Comparison of ENCODE assay signal across 1 cellular context in genomic region chr13:41059896-41060722, GRCh38.
TF ChIP-seq lines count a peak whose summit lies in the region.

No MANE protein-coding gene starts in this region.

TF ChIP-seq in HepG2, 621 proteins besides CTCF, POLR2A, EP300 and RAD21 (continued from another document and continues in another):
- TF ChIP-seq, protein P1, sequence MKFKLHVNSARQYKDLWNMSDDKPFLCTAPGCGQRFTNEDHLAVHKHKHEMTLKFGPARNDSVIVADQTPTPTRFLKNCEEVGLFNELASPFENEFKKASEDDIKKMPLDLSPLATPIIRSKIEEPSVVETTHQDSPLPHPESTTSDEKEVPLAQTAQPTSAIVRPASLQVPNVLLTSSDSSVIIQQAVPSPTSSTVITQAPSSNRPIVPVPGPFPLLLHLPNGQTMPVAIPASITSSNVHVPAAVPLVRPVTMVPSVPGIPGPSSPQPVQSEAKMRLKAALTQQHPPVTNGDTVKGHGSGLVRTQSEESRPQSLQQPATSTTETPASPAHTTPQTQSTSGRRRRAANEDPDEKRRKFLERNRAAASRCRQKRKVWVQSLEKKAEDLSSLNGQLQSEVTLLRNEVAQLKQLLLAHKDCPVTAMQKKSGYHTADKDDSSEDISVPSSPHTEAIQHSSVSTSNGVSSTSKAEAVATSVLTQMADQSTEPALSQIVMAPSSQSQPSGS (CRISPR knock-in tag; IDR thresholded peaks at IDR 0.05), result no peak
- TF ChIP-seq FUBP1 (CRISPR knock-in tag; IDR thresholded peaks at IDR 0.05; ENCODE audit: borderline replicate concordance) (no peak), ZNF329 (CRISPR knock-in tag; IDR thresholded peaks at IDR 0.05; ENCODE audit: low read depth) (no peak), KAT7 (CRISPR knock-in tag; IDR thresholded peaks at IDR 0.05; ENCODE audit: borderline replicate concordance) (peak; percentile 25), GABPA (IDR thresholded peaks at IDR 0.05; ENCODE audit: low read depth, low read length) (no peak), GABPA (CRISPR knock-in tag; IDR thresholded peaks at IDR 0.05; ENCODE audit: low read depth) (no peak), ZNF136 (CRISPR knock-in tag; IDR thresholded peaks at IDR 0.05; ENCODE audit: low read depth) (no peak), RFX1 (IDR thresholded peaks at IDR 0.05) (no peak), SOX6 (IDR thresholded peaks at IDR 0.05) (no peak), SOX6 (CRISPR knock-in tag; IDR thresholded peaks at IDR 0.05) (peak; percentile 72), PAWR (CRISPR knock-in tag; IDR thresholded peaks at IDR 0.05; ENCODE audit: borderline replicate concordance) (no peak), KDM3A (CRISPR knock-in tag; IDR thresholded peaks at IDR 0.05; ENCODE audit: low read depth) (peak; percentile 54), RARA (CRISPR knock-in tag; IDR thresholded peaks at IDR 0.05) (peak; percentile 62), NR2F2 (IDR thresholded peaks at IDR 0.05; ENCODE audit: borderline replicate concordance, low read depth) (0 out of 2 replicates have a peak, but pooled peaks have one; percentile 3), ZNF546 (CRISPR knock-in tag; conservative IDR thresholded peaks at IDR 0.05) (no peak), RFXANK (CRISPR knock-in tag; IDR thresholded peaks at IDR 0.05) (no peak), NAIF1 (CRISPR knock-in tag; IDR thresholded peaks at IDR 0.05; ENCODE audit: borderline replicate concordance) (0 out of 2 replicates have a peak, but pooled peaks have one; percentile 45), ZNF841 (CRISPR knock-in tag; IDR thresholded peaks at IDR 0.05; ENCODE audit: borderline replicate concordance) (no peak), SKI (IDR thresholded peaks at IDR 0.05; ENCODE audit: partially characterized antibody) (peak; percentile 64), MTF1 (CRISPR knock-in tag; IDR thresholded peaks at IDR 0.05) (no peak; the same call in 1 of the 2 replicates), ZFP41 (CRISPR knock-in tag; IDR thresholded peaks at IDR 0.05; ENCODE audit: borderline replicate concordance) (no peak), ZNF205 (CRISPR knock-in tag; IDR thresholded peaks at IDR 0.05) (no peak; the same call in 1 of the 2 replicates), PHF21A (CRISPR knock-in tag; IDR thresholded peaks at IDR 0.05) (peak; percentile 90), CBFB (CRISPR knock-in tag; IDR thresholded peaks at IDR 0.05) (0 out of 2 replicates have a peak, but pooled peaks have one; percentile 24), ZNF773 (CRISPR knock-in tag; IDR thresholded peaks at IDR 0.05; ENCODE audit: borderline replicate concordance) (no peak), ZNF530 (CRISPR knock-in tag; IDR thresholded peaks at IDR 0.05; ENCODE audit: low read depth) (no peak), ZSCAN21 (CRISPR knock-in tag; IDR thresholded peaks at IDR 0.05; ENCODE audit: borderline replicate concordance) (no peak; the same call in 1 of the 2 replicates), ZNF432 (CRISPR knock-in tag; IDR thresholded peaks at IDR 0.05; ENCODE audit: borderline replicate concordance) (no peak), GLMP (CRISPR knock-in tag; IDR thresholded peaks at IDR 0.05; ENCODE audit: borderline replicate concordance) (no peak), ZBTB39 (CRISPR knock-in tag; IDR thresholded peaks at IDR 0.05) (no peak), MNT (IDR thresholded peaks at IDR 0.05) (no peak), ZNF414 (CRISPR knock-in tag; IDR thresholded peaks at IDR 0.05) (0 out of 2 replicates have a peak, but pooled peaks have one; percentile 13), NKX3-1 (CRISPR knock-in tag; IDR thresholded peaks at IDR 0.05) (no peak)
- TF ChIP-seq, protein P2, sequence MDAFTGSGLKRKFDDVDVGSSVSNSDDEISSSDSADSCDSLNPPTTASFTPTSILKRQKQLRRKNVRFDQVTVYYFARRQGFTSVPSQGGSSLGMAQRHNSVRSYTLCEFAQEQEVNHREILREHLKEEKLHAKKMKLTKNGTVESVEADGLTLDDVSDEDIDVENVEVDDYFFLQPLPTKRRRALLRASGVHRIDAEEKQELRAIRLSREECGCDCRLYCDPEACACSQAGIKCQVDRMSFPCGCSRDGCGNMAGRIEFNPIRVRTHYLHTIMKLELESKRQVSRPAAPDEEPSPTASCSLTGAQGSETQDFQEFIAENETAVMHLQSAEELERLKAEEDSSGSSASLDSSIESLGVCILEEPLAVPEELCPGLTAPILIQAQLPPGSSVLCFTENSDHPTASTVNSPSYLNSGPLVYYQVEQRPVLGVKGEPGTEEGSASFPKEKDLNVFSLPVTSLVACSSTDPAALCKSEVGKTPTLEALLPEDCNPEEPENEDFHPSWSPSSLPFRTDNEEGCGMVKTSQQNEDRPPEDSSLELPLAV (CRISPR knock-in tag; conservative IDR thresholded peaks at IDR 0.05; ENCODE audit: low read depth), result no peak
- TF ChIP-seq, protein P3, sequence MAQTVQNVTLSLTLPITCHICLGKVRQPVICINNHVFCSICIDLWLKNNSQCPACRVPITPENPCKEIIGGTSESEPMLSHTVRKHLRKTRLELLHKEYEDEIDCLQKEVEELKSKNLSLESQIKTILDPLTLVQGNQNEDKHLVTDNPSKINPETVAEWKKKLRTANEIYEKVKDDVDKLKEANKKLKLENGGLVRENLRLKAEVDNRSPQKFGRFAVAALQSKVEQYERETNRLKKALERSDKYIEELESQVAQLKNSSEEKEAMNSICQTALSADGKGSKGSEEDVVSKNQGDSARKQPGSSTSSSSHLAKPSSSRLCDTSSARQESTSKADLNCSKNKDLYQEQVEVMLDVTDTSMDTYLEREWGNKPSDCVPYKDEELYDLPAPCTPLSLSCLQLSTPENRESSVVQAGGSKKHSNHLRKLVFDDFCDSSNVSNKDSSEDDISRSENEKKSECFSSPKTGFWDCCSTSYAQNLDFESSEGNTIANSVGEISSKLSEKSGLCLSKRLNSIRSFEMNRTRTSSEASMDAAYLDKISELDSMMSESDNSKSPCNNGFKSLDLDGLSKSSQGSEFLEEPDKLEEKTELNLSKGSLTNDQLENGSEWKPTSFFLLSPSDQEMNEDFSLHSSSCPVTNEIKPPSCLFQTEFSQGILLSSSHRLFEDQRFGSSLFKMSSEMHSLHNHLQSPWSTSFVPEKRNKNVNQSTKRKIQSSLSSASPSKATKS (CRISPR knock-in tag; IDR thresholded peaks at IDR 0.05), result no peak
- TF ChIP-seq, protein P4, sequence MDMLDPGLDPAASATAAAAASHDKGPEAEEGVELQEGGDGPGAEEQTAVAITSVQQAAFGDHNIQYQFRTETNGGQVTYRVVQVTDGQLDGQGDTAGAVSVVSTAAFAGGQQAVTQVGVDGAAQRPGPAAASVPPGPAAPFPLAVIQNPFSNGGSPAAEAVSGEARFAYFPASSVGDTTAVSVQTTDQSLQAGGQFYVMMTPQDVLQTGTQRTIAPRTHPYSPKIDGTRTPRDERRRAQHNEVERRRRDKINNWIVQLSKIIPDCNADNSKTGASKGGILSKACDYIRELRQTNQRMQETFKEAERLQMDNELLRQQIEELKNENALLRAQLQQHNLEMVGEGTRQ (IDR thresholded peaks at IDR 0.05; ENCODE audit: low read depth, low read length), result no peak
- TF ChIP-seq, protein P4 (CRISPR knock-in tag; IDR thresholded peaks at IDR 0.05; ENCODE audit: borderline replicate concordance), result no peak
- TF ChIP-seq, protein P5, sequence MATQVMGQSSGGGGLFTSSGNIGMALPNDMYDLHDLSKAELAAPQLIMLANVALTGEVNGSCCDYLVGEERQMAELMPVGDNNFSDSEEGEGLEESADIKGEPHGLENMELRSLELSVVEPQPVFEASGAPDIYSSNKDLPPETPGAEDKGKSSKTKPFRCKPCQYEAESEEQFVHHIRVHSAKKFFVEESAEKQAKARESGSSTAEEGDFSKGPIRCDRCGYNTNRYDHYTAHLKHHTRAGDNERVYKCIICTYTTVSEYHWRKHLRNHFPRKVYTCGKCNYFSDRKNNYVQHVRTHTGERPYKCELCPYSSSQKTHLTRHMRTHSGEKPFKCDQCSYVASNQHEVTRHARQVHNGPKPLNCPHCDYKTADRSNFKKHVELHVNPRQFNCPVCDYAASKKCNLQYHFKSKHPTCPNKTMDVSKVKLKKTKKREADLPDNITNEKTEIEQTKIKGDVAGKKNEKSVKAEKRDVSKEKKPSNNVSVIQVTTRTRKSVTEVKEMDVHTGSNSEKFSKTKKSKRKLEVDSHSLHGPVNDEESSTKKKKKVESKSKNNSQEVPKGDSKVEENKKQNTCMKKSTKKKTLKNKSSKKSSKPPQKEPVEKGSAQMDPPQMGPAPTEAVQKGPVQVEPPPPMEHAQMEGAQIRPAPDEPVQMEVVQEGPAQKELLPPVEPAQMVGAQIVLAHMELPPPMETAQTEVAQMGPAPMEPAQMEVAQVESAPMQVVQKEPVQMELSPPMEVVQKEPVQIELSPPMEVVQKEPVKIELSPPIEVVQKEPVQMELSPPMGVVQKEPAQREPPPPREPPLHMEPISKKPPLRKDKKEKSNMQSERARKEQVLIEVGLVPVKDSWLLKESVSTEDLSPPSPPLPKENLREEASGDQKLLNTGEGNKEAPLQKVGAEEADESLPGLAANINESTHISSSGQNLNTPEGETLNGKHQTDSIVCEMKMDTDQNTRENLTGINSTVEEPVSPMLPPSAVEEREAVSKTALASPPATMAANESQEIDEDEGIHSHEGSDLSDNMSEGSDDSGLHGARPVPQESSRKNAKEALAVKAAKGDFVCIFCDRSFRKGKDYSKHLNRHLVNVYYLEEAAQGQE (IDR thresholded peaks at IDR 0.05; ENCODE audit: borderline replicate concordance in 1 of 2, low read depth in 1 of 2, low read length in 2 of 2), result peak in 1 of 2 experiments; percentile 4; a peak in 1 of 4 replicates
- TF ChIP-seq, protein P6, sequence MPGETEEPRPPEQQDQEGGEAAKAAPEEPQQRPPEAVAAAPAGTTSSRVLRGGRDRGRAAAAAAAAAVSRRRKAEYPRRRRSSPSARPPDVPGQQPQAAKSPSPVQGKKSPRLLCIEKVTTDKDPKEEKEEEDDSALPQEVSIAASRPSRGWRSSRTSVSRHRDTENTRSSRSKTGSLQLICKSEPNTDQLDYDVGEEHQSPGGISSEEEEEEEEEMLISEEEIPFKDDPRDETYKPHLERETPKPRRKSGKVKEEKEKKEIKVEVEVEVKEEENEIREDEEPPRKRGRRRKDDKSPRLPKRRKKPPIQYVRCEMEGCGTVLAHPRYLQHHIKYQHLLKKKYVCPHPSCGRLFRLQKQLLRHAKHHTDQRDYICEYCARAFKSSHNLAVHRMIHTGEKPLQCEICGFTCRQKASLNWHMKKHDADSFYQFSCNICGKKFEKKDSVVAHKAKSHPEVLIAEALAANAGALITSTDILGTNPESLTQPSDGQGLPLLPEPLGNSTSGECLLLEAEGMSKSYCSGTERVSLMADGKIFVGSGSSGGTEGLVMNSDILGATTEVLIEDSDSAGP (CRISPR knock-in tag; IDR thresholded peaks at IDR 0.05; ENCODE audit: borderline replicate concordance), result peak; percentile 68; the same call in 1 of the 2 replicates
